ENCODE assay signal across 10 cellular contexts in genomic region chr20:31607640-31608255, GRCh38. TPM values are rescaled to one million over a fixed set of nuclear protein-coding genes. Genes with fewer than 3 reads are reported as not detected.
DNase-seq lines count a peak whose midpoint lies in the region; ATAC-seq and TF ChIP-seq lines count a peak whose summit lies in the region.
"Had no signal": no experiment of that assay in that cellular context is flagged by ENCODE, and none has a peak within 500 bp of the region (broad histone marks: within the 10 kb centered on the region; RNA-seq: fewer than 3 reads in every experiment).

No MANE protein-coding gene starts in this region.

- 39% methylated on average over 9 of the region's 9 CpGs for WGBS in smooth muscle cell (ENCODE audit: low lambda C conversion rate)

- H4K20me1 ChIP-seq in smooth muscle cell (ENCODE audit: low read depth) (peaks cover 27% of the 10 kb centered on the region), MM.1S (ENCODE audit: insufficient read depth, low read length) (no peaks in the 10 kb centered on the region)

- DNase-seq in NCI-H1092 treated with DMSO at 0.1 percent for 48 hours (lab: John Stamatoyannopoulos, UW) (peak; percentile 73), NCI-H1092 (lab: John Stamatoyannopoulos, UW) (no peak), smooth muscle cell (lab: John Stamatoyannopoulos, UW; ENCODE audit: unreplicated experiment) (no peak), MM.1S (no peak), hypothalamus (lab: John Stamatoyannopoulos, UW) (no peak)
- DNase-seq: activated CD4-positive, alpha-beta T cell treated with anti-CD3 and anti-CD28 coated beads, Interleukin-2, amount 10 ng/mL, durations not matched to agents 7 days and 5 days; KG1 had no signal

- H3K27ac ChIP-seq in VCaP, result peak overlapping the region; percentile 80
- H3K27ac ChIP-seq in smooth muscle cell (ENCODE audit: low read depth), result peak overlapping the region; percentile 97
- H3K27ac ChIP-seq in MM.1S (ENCODE audit: low read length), result no peak overlapping the region

- H3K9me3 ChIP-seq in iPS-15b (ENCODE audit: control insufficient read depth, insufficient read depth, low read length) (no peaks in the 10 kb centered on the region), smooth muscle cell (replicated peaks; ENCODE audit: low read depth) (no peaks in the 10 kb centered on the region), MM.1S (replicated peaks; ENCODE audit: insufficient read depth, low read length) (no peaks in the 10 kb centered on the region)

- no peaks in the 10 kb centered on the region for H3K27me3 ChIP-seq in iPS-15b (ENCODE audit: control insufficient read depth, insufficient read depth, low read length)
- H3K27me3 ChIP-seq in smooth muscle cell (ENCODE audit: low read depth), result no peaks in the 10 kb centered on the region
- peaks cover 12% of the 10 kb centered on the region for H3K27me3 ChIP-seq in MM.1S (replicated peaks; ENCODE audit: insufficient read depth, low read length)

- peaks cover 19% of the 10 kb centered on the region for H3K79me2 ChIP-seq in smooth muscle cell (ENCODE audit: low read depth)
- H3K79me2 ChIP-seq in MM.1S (ENCODE audit: low read length), result no peaks in the 10 kb centered on the region

- H3K9me2 ChIP-seq in MM.1S (replicated peaks; ENCODE audit: insufficient read depth, low read length), result no peaks in the 10 kb centered on the region

- H3K36me3 ChIP-seq in iPS-15b (ENCODE audit: control insufficient read depth, insufficient read depth, low read length), result peaks cover 9% of the 10 kb centered on the region
- H3K36me3 ChIP-seq in smooth muscle cell (ENCODE audit: low read depth), result no peaks in the 10 kb centered on the region
- no peaks in the 10 kb centered on the region for H3K36me3 ChIP-seq in MM.1S (replicated peaks; ENCODE audit: insufficient read depth, low read length)

- H3K4me2 ChIP-seq in smooth muscle cell, result peak overlapping the region; percentile 86
- H3K4me2 ChIP-seq in MM.1S (ENCODE audit: low read depth, low read length), result no peak overlapping the region

- H3K4me1 ChIP-seq in iPS-15b (ENCODE audit: control insufficient read depth, insufficient read depth, low read length), result peaks cover 20% of the 10 kb centered on the region
- H3K4me1 ChIP-seq in smooth muscle cell (ENCODE audit: low read depth), result peaks cover 29% of the 10 kb centered on the region
- H3K4me1 ChIP-seq in MM.1S (ENCODE audit: low read length), result no peaks in the 10 kb centered on the region; the same call in 1 of the 2 replicates

- no peak overlapping the region for H2AFZ ChIP-seq in smooth muscle cell (ENCODE audit: low read depth)
- no peak overlapping the region for H2AFZ ChIP-seq in MM.1S (ENCODE audit: low read length)

- peak overlapping the region; percentile 40 for H3K9ac ChIP-seq in iPS-15b (ENCODE audit: low read depth, low read length)
- H3K9ac ChIP-seq in smooth muscle cell (ENCODE audit: low read depth), result no peak overlapping the region
- no peak overlapping the region for H3K9ac ChIP-seq in MM.1S (ENCODE audit: low read length)

- H3F3A ChIP-seq in smooth muscle cell (ENCODE audit: low read depth) (peaks cover 38% of the 10 kb centered on the region), MM.1S (ENCODE audit: insufficient read depth, low read length) (no peaks in the 10 kb centered on the region)

- ATAC-seq in HG03439 (IDR thresholded peaks at IDR 0.05; ENCODE audit: unreplicated experiment), result no peak

- TF ChIP-seq CTCF in VCaP (conservative IDR thresholded peaks at IDR 0.05) (no peak), smooth muscle cell (IDR thresholded peaks at IDR 0.05; ENCODE audit: borderline replicate concordance, insufficient read depth, poor library complexity, severe bottlenecking) (no peak), MM.1S (IDR thresholded peaks at IDR 0.05; ENCODE audit: low read length) (no peak)

- H3K4me3 ChIP-seq in iPS-15b (ENCODE audit: low read depth, low read length) (peak overlapping the region; percentile 98), smooth muscle cell (peak overlapping the region; percentile 80), MM.1S (ENCODE audit: low read length) (no peak overlapping the region)

RNA-seq across cellular contexts. Expression of gene ID1, which starts 2.7 kb away (rescaled TPM):
- 396 and 414 TPM in 2 replicates for total RNA-seq in smooth muscle cell
- polyA plus RNA-seq in smooth muscle cell, result 87.6 and 182 TPM in 2 replicates

RNA-seq across cellular contexts. Expression of gene COX4I2, which starts 30.0 kb away (rescaled TPM):
- total RNA-seq in smooth muscle cell, result not detected in 2 replicates
- polyA plus RNA-seq in smooth muscle cell, result 0.80 and 2.1 TPM in 2 replicates
- total RNA-seq: activated CD4-positive, alpha-beta T cell treated with anti-CD3 and anti-CD28 coated beads, Interleukin-2, amount 10 ng/mL, durations not matched to agents 7 days and 5 days had no signal
